Comparison of ENCODE assay signal across 11 cellular contexts in genomic region chr19:48394331-48395169, GRCh38. TPM values are rescaled to one million over a fixed set of nuclear protein-coding genes. Genes with fewer than 3 reads are reported as not detected.
DNase-seq lines count a peak whose midpoint lies in the region; ATAC-seq, FAIRE-seq and TF ChIP-seq lines count a peak whose summit lies in the region.
"Had no signal": no experiment of that assay in that cellular context is flagged by ENCODE, and none has a peak within 500 bp of the region (broad histone marks: within the 10 kb centered on the region; RNA-seq: fewer than 3 reads in every experiment).

No MANE protein-coding gene starts in this region.

- peaks cover 64% of the 10 kb centered on the region for H3K27me3 ChIP-seq in left ventricle myocardium inferior (ENCODE audit: low read depth)
- peaks cover 60% of the 10 kb centered on the region for H3K27me3 ChIP-seq in transverse colon
- peaks cover 17% of the 10 kb centered on the region for H3K27me3 ChIP-seq in vagina

- TF ChIP-seq CTCF in left ventricle myocardium inferior (IDR thresholded peaks at IDR 0.05; ENCODE audit: borderline replicate concordance) (no peak), transverse colon (IDR thresholded peaks at IDR 0.05) (no peak), vagina (IDR thresholded peaks at IDR 0.05) (no peak)

- in situ Hi-C loops in transverse colon (cut with MboI; ENCODE audit: low pct_ligation_motif_present in 1 of 4, low pct_unique_long_range_greater_than_20kb in 1 of 4, low sequenced_read_pairs in 3 of 4), result no loop called here

- H3K4me3 ChIP-seq in left ventricle myocardium inferior (peak overlapping the region; percentile 41), transverse colon (no peak overlapping the region), vagina (peak overlapping the region in 1 of 2 donors; percentile 7)

- ATAC-seq in Right ventricle myocardium inferior (no peak), T-helper 17 cell (no peak)

- peaks cover 22% of the 10 kb centered on the region for H3K27me3 Mint-ChIP-seq in T-helper 17 cell

- H3K4me3 Mint-ChIP-seq in T-helper 17 cell, result peak overlapping the region; percentile 86

- no peak for TF ChIP-seq EP300 in transverse colon (IDR thresholded peaks at IDR 0.05; ENCODE audit: low read depth)

- H3K9me3 ChIP-seq in left ventricle myocardium inferior (replicated peaks) (no peaks in the 10 kb centered on the region), T-helper 17 cell (ENCODE audit: control insufficient read depth, low read length, poor library complexity, severe bottlenecking) (no peaks in the 10 kb centered on the region), transverse colon (no peaks in the 10 kb centered on the region), vagina (no peaks in the 10 kb centered on the region)

- H3K36me3 Mint-ChIP-seq in T-helper 17 cell (ENCODE audit: low read depth), result peaks cover 14% of the 10 kb centered on the region

- FAIRE-seq in H54 (lab: Jason Lieb, UNC), result no peak

- WGBS in transverse colon (ENCODE audit: low coverage in 1 of 2), 2 donors, result 6 to 19% methylated on average over 2 to 33 of the region's 38 CpGs

- H3K27ac ChIP-seq in left ventricle myocardium inferior (replicated peaks) (no peak overlapping the region), transverse colon (no peak overlapping the region), vagina (no peak overlapping the region)

- peaks cover under 1% of the 10 kb centered on the region for H3K36me3 ChIP-seq in left ventricle myocardium inferior
- no peaks in the 10 kb centered on the region for H3K36me3 ChIP-seq in transverse colon
- H3K36me3 ChIP-seq in vagina, result no peaks in the 10 kb centered on the region

- peaks cover 36% of the 10 kb centered on the region for H3K4me1 Mint-ChIP-seq in T-helper 17 cell

- no peak for DNase-seq in left ventricle myocardium inferior
- DNase-seq in Right ventricle myocardium inferior (ENCODE audit: missing footprints), result no peak
- DNase-seq in T-helper 17 cell, result no peak
- DNase-seq in glomerular visceral epithelial cell (ENCODE audit: extremely low spot score), result peak; percentile 27
- DNase-seq in transverse colon, result peak; percentile 21
- DNase-seq in vagina (ENCODE audit: extremely low spot score in 2 of 2), result no peak
- DNase-seq in SKM-1 treated with dmso at 0.1 percent for 144 hours (lab: John Stamatoyannopoulos, UW; ENCODE audit: unreplicated experiment), result no peak
- no peak for DNase-seq in H54 (ENCODE audit: insufficient read length, low spot score)
- DNase-seq: aorta, DND-41, NCI-H2107 had no signal

- intact Hi-C loops in left ventricle myocardium inferior (cut with micrococcal nuclease), result no loop called here
- intact Hi-C loops in Right ventricle myocardium inferior (cut with DNase I), result no loop called here
- intact Hi-C loops in transverse colon (cut with DNase I; ENCODE audit: low total_unique reads), result no loop called here
- intact Hi-C loops in vagina (cut with DNase I), result no loop called here

- no peak overlapping the region for H3K27ac Mint-ChIP-seq in T-helper 17 cell

- TF ChIP-seq POLR2A in transverse colon (IDR thresholded peaks at IDR 0.05) (no peak), vagina (IDR thresholded peaks at IDR 0.05) (no peak), H54 (IDR thresholded peaks at IDR 0.05; ENCODE audit: low read depth, low read length) (no peak)

- H3K4me1 ChIP-seq in left ventricle myocardium inferior (peaks cover 40% of the 10 kb centered on the region), transverse colon (peaks cover 4 to 45% (median 37%) of the 10 kb centered on the region in 4 donors), vagina (peaks cover 35% of the 10 kb centered on the region)

RNA-seq across cellular contexts. Expression of gene GRIN2D, which starts 1.1 kb away (rescaled TPM):
- total RNA-seq in left ventricle myocardium inferior, result 0.30 TPM
- total RNA-seq in Right ventricle myocardium inferior, result 0.38 TPM
- total RNA-seq in T-helper 17 cell, result under 1 TPM; 0.08 to 0.17 TPM
- 1 to 10 TPM in 1 of 4 donors, under 1 TPM in 2, not detected in 1; 0.32 to 3.8 (median 0.41) TPM for total RNA-seq in transverse colon
- not detected for total RNA-seq in vagina

RNA-seq across cellular contexts. Expression of gene KDELR1, which starts 3.2 kb away (rescaled TPM):
- total RNA-seq in left ventricle myocardium inferior (68.4 TPM), Right ventricle myocardium inferior (73.5 TPM), T-helper 17 cell (10 to 100 TPM; 34.0 to 41.3 TPM), transverse colon (100 to 1,000 TPM in 3 of 4 donors, 10 to 100 TPM in 1; 80.6 to 146 (median 120) TPM), vagina (90.8 TPM)

RNA-seq across cellular contexts. Expression of gene SYNGR4, which starts 30.4 kb away (rescaled TPM):
- total RNA-seq in left ventricle myocardium inferior (not detected), Right ventricle myocardium inferior (not detected), T-helper 17 cell (not detected), transverse colon (not detected), vagina (not detected)
- total RNA-seq: aorta had no signal

RNA-seq across cellular contexts. Expression of gene TMEM143, which starts 30.8 kb away (rescaled TPM):
- total RNA-seq in left ventricle myocardium inferior, result 108 TPM
- total RNA-seq in Right ventricle myocardium inferior, result 106 TPM
- 1 to 10 TPM; 7.9 to 8.8 TPM for total RNA-seq in T-helper 17 cell
- 10 to 100 TPM in 3 of 4 donors, 1 to 10 TPM in 1; 9.1 to 27.7 (median 15.2) TPM for total RNA-seq in transverse colon
- total RNA-seq in vagina, result 3.2 TPM

RNA-seq across cellular contexts. Expression of gene GRWD1, which starts 51.2 kb away (rescaled TPM):
- total RNA-seq in left ventricle myocardium inferior (17.0 TPM), Right ventricle myocardium inferior (17.7 TPM), T-helper 17 cell (10 to 100 TPM; 32.5 TPM), transverse colon (10 to 100 TPM in 3 of 4 donors, 1 to 10 TPM in 1; 9.4 to 49.7 (median 13.6) TPM), vagina (20.4 TPM)

Comparison
In these comparisons a context has a peak if more than half of its experiments do, and no peak if none do; other contexts are left out.
1. DNase-seq: peak in glomerular visceral epithelial cell (single experiment) and transverse colon (single experiment); none in left ventricle myocardium inferior (single experiment), Right ventricle myocardium inferior (single experiment), T-helper 17 cell (0 of 3), vagina (0 of 2), SKM-1 treated with dmso at 0.1 percent for 144 hours (single experiment) and H54 (single experiment).